9 cellular contexts compared by ENCODE assay signal in genomic region chr1:182120411-182121258, GRCh38. TPM values are rescaled to one million over a fixed set of nuclear protein-coding genes. Genes with fewer than 3 reads are reported as not detected.
DNase-seq lines count a peak whose midpoint lies in the region; ATAC-seq and TF ChIP-seq lines count a peak whose summit lies in the region.
"Had no signal": no experiment of that assay in that cellular context is flagged by ENCODE, and none has a peak within 500 bp of the region (broad histone marks: within the 10 kb centered on the region; RNA-seq: fewer than 3 reads in every experiment).

No MANE protein-coding gene starts in this region.

- no peaks in the 10 kb centered on the region for H3K36me3 Mint-ChIP-seq in MCF 10A (ENCODE audit: insufficient read depth, unreplicated experiment)

- H3K4me1 Mint-ChIP-seq in MCF 10A (ENCODE audit: insufficient read depth, unreplicated experiment): peaks cover 13% of the 10 kb centered on the region

- H3K9me3 Mint-ChIP-seq in MCF 10A (ENCODE audit: unreplicated experiment): no peaks in the 10 kb centered on the region

- H3K27ac Mint-ChIP-seq in MCF 10A (ENCODE audit: low read depth, unreplicated experiment): no peak overlapping the region

- peak; percentile 24 for DNase-seq in NCI-H146 (lab: John Stamatoyannopoulos, UW)
- no peak for DNase-seq in NCI-H146 treated with DMSO at 0.1 percent for 48 hours (lab: John Stamatoyannopoulos, UW; ENCODE audit: unreplicated experiment)
- peak; percentile 75 for DNase-seq in MCF 10A (ENCODE audit: unreplicated experiment)
- peak; percentile 68 for DNase-seq in left lobe of liver (ENCODE audit: low spot score)
- DNase-seq in thyroid gland: peak; percentile 77 to 88
- no peak for DNase-seq in activated gamma-delta T cell treated with Interleukin-2 at 50 U/mL for 16 hours
- no peak for DNase-seq in T-helper 9 cell
- DNase-seq: activated CD4-positive, alpha-beta T cell treated with anti-CD3 and anti-CD28 coated beads, Interleukin-2, amount 50 U/mL, for 4 hours had no signal

- H3K36me3 ChIP-seq in thyroid gland: no peaks in the 10 kb centered on the region

- 34 to 49% methylated on average over 17 of the region's 17 CpGs for WGBS in thyroid gland, 2 donors

- H3K27me3 ChIP-seq in thyroid gland: no peaks in the 10 kb centered on the region

- BruUV-seq in MCF 10A (replicated peaks; lab: Mats Ljungman, UMichigan): no TSS peak

- peak; percentile 90 for ATAC-seq in left lobe of liver
- no peak for ATAC-seq in GM21723 (IDR thresholded peaks at IDR 0.05; ENCODE audit: unreplicated experiment)

- H3K4me1 ChIP-seq in thyroid gland: peaks cover 28 to 31% of the 10 kb centered on the region in 2 donors

- H3K9me3 ChIP-seq in thyroid gland: no peaks in the 10 kb centered on the region

- no peak for TF ChIP-seq POLR2A in thyroid gland (IDR thresholded peaks at IDR 0.05)

- CTCF ChIA-PET in MCF 10A (lab: Yijun Ruan, JAX): interaction anchor here (0.7 to 2.3 kb wide), 7 partner anchors 10 to 285 kb away, joined by 3 to 10 read pairs (median 3); no protein-coding TSS in a partner anchor

- intact Hi-C loops in MCF 10A (cut with micrococcal nuclease) (no loop called here), thyroid gland (cut with DNase I) (no loop called here)

- H3K4me3 Mint-ChIP-seq in MCF 10A (ENCODE audit: unreplicated experiment): no peak overlapping the region

- TF ChIP-seq CTCF in MCF 10A (IDR thresholded peaks at IDR 0.05; ENCODE audit: unreplicated experiment) (no peak), thyroid gland (IDR thresholded peaks at IDR 0.05) (peak in 1 of 6 experiments; percentile 4)

- no peak overlapping the region for H3K4me3 ChIP-seq in thyroid gland (replicated peaks in 1 of 3)

- POLR2A ChIA-PET in MCF 10A (lab: Yijun Ruan, JAX): interaction anchor here (0.6 to 2.4 kb wide), 5 partner anchors 11 to 214 kb away, joined by 3 to 8 read pairs (median 4); no protein-coding TSS in a partner anchor

- no peaks in the 10 kb centered on the region for H3K27me3 Mint-ChIP-seq in MCF 10A (ENCODE audit: insufficient read depth, unreplicated experiment)

- H3K27ac ChIP-seq in thyroid gland: peak overlapping the region; percentile 84 to 97 (median 88)

RNA-seq across cellular contexts. Expression of gene ZNF648, which starts 59.1 kb away (rescaled TPM):
- total RNA-seq in MCF 10A (2022) (not detected in 2 replicates), left lobe of liver (0.81 TPM), thyroid gland (under 1 TPM in 1 of 4 donors, not detected in 3; 0.24 TPM)

Comparison
In these comparisons a context has a peak if more than half of its experiments do, and no peak if none do; other contexts are left out.
1. DNase-seq: peak in NCI-H146 (single experiment), MCF 10A (single experiment), left lobe of liver (single experiment) and thyroid gland (2 of 2); none in NCI-H146 treated with DMSO at 0.1 percent for 48 hours (single experiment), activated gamma-delta T cell treated with Interleukin-2 at 50 U/mL for 16 hours (single experiment) and T-helper 9 cell (single experiment).